9 cellular contexts compared by ENCODE assay signal in the genomic region with DNA sequence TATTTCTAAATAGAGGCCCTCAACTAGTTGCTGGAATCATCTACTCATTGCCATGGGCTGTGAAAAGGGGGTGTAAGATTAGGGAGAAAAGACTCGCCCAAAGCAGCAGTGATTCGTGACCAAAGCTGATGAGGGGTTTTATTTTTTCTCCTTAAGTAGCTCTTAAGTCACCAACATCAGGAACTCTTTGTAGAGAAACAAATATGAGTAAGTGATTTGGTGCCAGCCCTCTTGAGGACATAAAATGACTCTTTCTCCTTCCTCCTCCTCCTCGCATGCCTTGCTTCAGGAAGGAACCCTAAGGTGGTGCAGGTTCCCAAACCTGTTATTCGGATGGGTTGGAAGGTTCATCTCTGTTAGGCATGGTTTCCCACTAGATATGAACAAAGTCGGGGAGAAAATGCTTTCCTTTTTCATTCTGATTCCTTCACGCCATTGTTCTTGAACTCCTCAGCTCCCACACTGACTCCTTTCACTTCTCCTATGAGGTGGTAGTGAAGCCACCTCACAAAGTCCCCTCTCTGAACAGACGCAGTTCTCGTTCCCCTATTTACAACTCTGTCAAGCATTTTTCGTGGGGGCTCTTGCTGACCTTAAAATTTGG.
DNase-seq lines count a peak whose midpoint lies in the region; ATAC-seq and TF ChIP-seq lines count a peak whose summit lies in the region.
"Had no signal": no experiment of that assay in that cellular context is flagged by ENCODE, and none has a peak within 500 bp of the region (broad histone marks: within the 10 kb centered on the region; RNA-seq: fewer than 3 reads in every experiment).

No MANE protein-coding gene starts in this region.

- DNase-seq in activated naive CD8-positive, alpha-beta T cell treated with anti-CD3 and anti-CD28 coated beads, Interleukin-2, amount 50 U/mL, for 24 hours, result no peak
- no peak for DNase-seq in retina
- no peak for DNase-seq in NCI-H82 treated with DMSO at 0.1 percent for 48 hours (lab: John Stamatoyannopoulos, UW; ENCODE audit: unreplicated experiment)
- DNase-seq in MCF 10A (ENCODE audit: unreplicated experiment), result no peak
- DNase-seq: gastrocnemius medialis, NCI-H1436 had no signal

- H3K4me3 Mint-ChIP-seq in activated naive CD8-positive, alpha-beta T cell treated with anti-CD3 and anti-CD28 coated beads, Interleukin-2, amount 50 U/mL, for 24 hours, result peak overlapping the region; percentile 22
- no peak overlapping the region for H3K4me3 Mint-ChIP-seq in MCF 10A (ENCODE audit: unreplicated experiment)

- POLR2A ChIA-PET in MCF 10A (lab: Yijun Ruan, JAX), result no interaction called here

- peak; percentile 37 for ATAC-seq in GM18511 (IDR thresholded peaks at IDR 0.05; ENCODE audit: unreplicated experiment)
- peak; percentile 33 for ATAC-seq in HG02798 (IDR thresholded peaks at IDR 0.05; ENCODE audit: poor library complexity, unreplicated experiment)
- peak; percentile 12 for ATAC-seq in activated naive CD8-positive, alpha-beta T cell treated with anti-CD3 and anti-CD28 coated beads, Interleukin-2, amount 50 U/mL, for 24 hours
- ATAC-seq: gastrocnemius medialis had no signal

- peak overlapping the region; percentile 76 for H3K27ac Mint-ChIP-seq in activated naive CD8-positive, alpha-beta T cell treated with anti-CD3 and anti-CD28 coated beads, Interleukin-2, amount 50 U/mL, for 24 hours
- H3K27ac Mint-ChIP-seq in MCF 10A (ENCODE audit: low read depth, unreplicated experiment), result no peak overlapping the region

- H3K4me3 ChIP-seq in skin epidermis, result no peak overlapping the region
- H3K4me3 ChIP-seq: gastrocnemius medialis had no signal

- CTCF ChIA-PET in MCF 10A (lab: Yijun Ruan, JAX), result interaction anchor here (0.6 to 2.0 kb wide), 6 partner anchors 9 to 566 kb away, joined by 3 to 5 read pairs (median 3); no protein-coding TSS in a partner anchor

- H3K36me3 Mint-ChIP-seq in activated naive CD8-positive, alpha-beta T cell treated with anti-CD3 and anti-CD28 coated beads, Interleukin-2, amount 50 U/mL, for 24 hours (ENCODE audit: low read depth), result peaks cover 6% of the 10 kb centered on the region
- H3K36me3 Mint-ChIP-seq in MCF 10A (ENCODE audit: insufficient read depth, unreplicated experiment), result no peaks in the 10 kb centered on the region

- no peak for TF ChIP-seq CTCF in MCF 10A (IDR thresholded peaks at IDR 0.05; ENCODE audit: unreplicated experiment)

- intact Hi-C loops in MCF 10A (cut with micrococcal nuclease), result no loop called here

- H3K27ac ChIP-seq in skin epidermis, result peak overlapping the region in 17 of 21 experiments; percentile 7 to 95 (median 54)
- H3K27ac ChIP-seq: gastrocnemius medialis had no signal

- H3K9me3 Mint-ChIP-seq in activated naive CD8-positive, alpha-beta T cell treated with anti-CD3 and anti-CD28 coated beads, Interleukin-2, amount 50 U/mL, for 24 hours, result no peaks in the 10 kb centered on the region
- no peaks in the 10 kb centered on the region for H3K9me3 Mint-ChIP-seq in MCF 10A (ENCODE audit: unreplicated experiment)

- peaks cover 86% of the 10 kb centered on the region for H3K4me1 Mint-ChIP-seq in activated naive CD8-positive, alpha-beta T cell treated with anti-CD3 and anti-CD28 coated beads, Interleukin-2, amount 50 U/mL, for 24 hours
- no peaks in the 10 kb centered on the region for H3K4me1 Mint-ChIP-seq in MCF 10A (ENCODE audit: insufficient read depth, unreplicated experiment)

- no peaks in the 10 kb centered on the region for H3K27me3 Mint-ChIP-seq in activated naive CD8-positive, alpha-beta T cell treated with anti-CD3 and anti-CD28 coated beads, Interleukin-2, amount 50 U/mL, for 24 hours
- H3K27me3 Mint-ChIP-seq in MCF 10A (ENCODE audit: insufficient read depth, unreplicated experiment), result no peaks in the 10 kb centered on the region

- BruUV-seq in MCF 10A (replicated peaks; lab: Mats Ljungman, UMichigan), result no TSS peak
